ENCODE assay signal across 9 cellular contexts in genomic region chr6:96157018-96157565, GRCh38.
A peak's percentile ranks its signal among the peaks of the same experiment; 100 is the strongest.
DNase-seq lines count a peak whose midpoint lies in the region; ATAC-seq and TF ChIP-seq lines count a peak whose summit lies in the region.
"Had no signal": no experiment of that assay in that cellular context is flagged by ENCODE, and none has a peak within 500 bp of the region (broad histone marks: within the 10 kb centered on the region; RNA-seq: fewer than 3 reads in every experiment).

No MANE protein-coding gene starts in this region.

- ATAC-seq in GM21825 (IDR thresholded peaks at IDR 0.05; ENCODE audit: unreplicated experiment) (peak; percentile 81), left lung (peak; percentile 50), foreskin keratinocyte (no peak)

- no peak overlapping the region for H3K4me3 ChIP-seq in left lung

- H3K27me3 ChIP-seq in left lung (no peaks in the 10 kb centered on the region), foreskin keratinocyte (no peaks in the 10 kb centered on the region)

- no peak for TF ChIP-seq CTCF in left lung (IDR thresholded peaks at IDR 0.05)
- TF ChIP-seq CTCF in foreskin keratinocyte (conservative IDR thresholded peaks at IDR 0.05) = no peak

- no peaks in the 10 kb centered on the region for H3K4me1 ChIP-seq in left lung
- no peaks in the 10 kb centered on the region for H3K4me1 ChIP-seq in foreskin keratinocyte

- no peaks in the 10 kb centered on the region for H3K36me3 ChIP-seq in left lung

- H3K9me3 ChIP-seq in left lung = no peaks in the 10 kb centered on the region

- peak; percentile 5 for DNase-seq in NCI-H1105 (lab: John Stamatoyannopoulos, UW)
- DNase-seq in NCI-H1105 treated with DMSO at 0.1 percent for 48 hours (lab: John Stamatoyannopoulos, UW) = no peak
- DNase-seq in HPDE6-E6E7 (ENCODE audit: extremely low spot score) = peak; percentile 17
- DNase-seq in left lung = no peak
- DNase-seq in foreskin keratinocyte = no peak
- no peak for DNase-seq in cardiac septum (ENCODE audit: low spot score)
- DNase-seq in stimulated activated CD4-positive, alpha-beta T cell treated with anti-CD3 and anti-CD28 coated beads, Interleukin-2, amount 100 ng/mL, for 24 hours = no peak
- DNase-seq: 8988T had no signal

- intact Hi-C loops in left lung (cut with DNase I) = no loop called here
- intact Hi-C loops in cardiac septum (cut with DNase I) = no loop called here

- H3K27ac ChIP-seq in left lung (no peak overlapping the region), foreskin keratinocyte (no peak overlapping the region)

Comparison
In these comparisons a context has a peak if more than half of its experiments do, and no peak if none do; other contexts are left out.
1. DNase-seq: peak in NCI-H1105 (single experiment) and HPDE6-E6E7 (single experiment); none in NCI-H1105 treated with DMSO at 0.1 percent for 48 hours (single experiment), left lung (0 of 2), foreskin keratinocyte (0 of 2), cardiac septum (single experiment) and stimulated activated CD4-positive, alpha-beta T cell treated with anti-CD3 and anti-CD28 coated beads, Interleukin-2, amount 100 ng/mL, for 24 hours (0 of 2).